In the genomic region with DNA sequence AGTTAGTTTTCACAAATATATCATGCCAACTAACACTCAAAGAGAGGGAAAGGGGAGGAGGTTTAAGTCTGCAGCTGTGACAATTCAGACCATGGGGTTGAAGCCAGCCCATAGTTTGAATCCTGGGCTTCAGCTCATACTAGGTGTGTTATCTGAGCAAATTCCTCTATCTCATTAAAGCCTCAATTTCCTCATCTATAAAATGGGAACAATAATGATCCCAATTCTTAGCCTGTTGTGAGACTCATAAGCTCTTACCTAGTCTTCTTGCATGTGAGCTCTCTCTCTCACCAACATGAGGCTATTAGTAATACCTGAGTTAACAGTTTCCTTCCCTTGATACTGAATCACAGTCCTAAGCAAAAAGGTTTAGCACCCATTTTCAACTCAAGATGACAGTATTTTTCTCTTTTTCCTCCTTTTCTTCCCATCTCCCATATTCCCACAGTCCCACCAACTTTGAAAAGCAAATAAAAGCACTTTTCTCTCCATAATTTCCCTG, we compare ENCODE assay signal across 25 cellular contexts. TPM values are rescaled to one million over a fixed set of nuclear protein-coding genes. Genes with fewer than 3 reads are reported as not detected.
DNase-seq lines count a peak whose midpoint lies in the region; ATAC-seq, FAIRE-seq and TF ChIP-seq lines count a peak whose summit lies in the region.
"Had no signal": no experiment of that assay in that cellular context is flagged by ENCODE, and none has a peak within 500 bp of the region (broad histone marks: within the 10 kb centered on the region; RNA-seq: fewer than 3 reads in every experiment).

No MANE protein-coding gene starts in this region.

- H3K27ac ChIP-seq in K562 (ENCODE audit: extremely low read depth, low read depth, low read length) (no peak overlapping the region), pancreas (no peak overlapping the region), kidney (ENCODE audit: low read depth in 2 of 2, low read length in 2 of 2) (no peak overlapping the region)
- H3K27ac ChIP-seq: A549, HL-60 had no signal

- TF ChIP-seq RAD21 in K562 (CRISPR knock-in tag; conservative IDR thresholded peaks at IDR 0.05 in 1 of 2, IDR thresholded peaks at IDR 0.05 in 1 of 2) = no peak

- FAIRE-seq in K562 (lab: Jason Lieb, UNC) = no peak
- FAIRE-seq in pancreas (lab: Jason Lieb, UNC) = no peak
- FAIRE-seq in kidney (lab: Jason Lieb, UNC) = no peak
- FAIRE-seq: A549 had no signal

- no peaks in the 10 kb centered on the region for H3K9me3 Mint-ChIP-seq in activated T-cell treated with anti-CD3 and anti-CD28 coated beads, Interleukin-2, amount 50 U/mL, for 72 hours
- H3K9me3 Mint-ChIP-seq in progenitor cell of endocrine pancreas (ENCODE audit: low read depth) = no peaks in the 10 kb centered on the region
- H3K9me3 Mint-ChIP-seq: CD14-positive monocyte, GM23338 had no signal

- H3K27me3 ChIP-seq in K562 (ENCODE audit: control insufficient read depth in 2 of 2, insufficient read depth in 2 of 2, low read length in 2 of 2) (no peaks in the 10 kb centered on the region), pancreas (no peaks in the 10 kb centered on the region)

- TF ChIP-seq EP300 in K562 (IDR thresholded peaks at IDR 0.05; ENCODE audit: low read length) = no peak

- H3K36me3 ChIP-seq in K562 (ENCODE audit: control insufficient read depth, insufficient read depth, low read length) (peaks cover 22% of the 10 kb centered on the region), pancreas (no peaks in the 10 kb centered on the region), kidney (ENCODE audit: control insufficient read depth in 1 of 2, insufficient read depth in 2 of 2, low read length in 2 of 2) (peaks cover 6 to 9% of the 10 kb centered on the region in 2 donors)

- TF ChIP-seq CTCF in K562 (IDR thresholded peaks at IDR 0.05 in 2 of 3, conservative IDR thresholded peaks at IDR 0.05 in 1 of 3; ENCODE audit: insufficient read depth in 2 of 3, low read depth in 1 of 3, low read length in 3 of 3) (no peak), progenitor cell of endocrine pancreas (IDR thresholded peaks at IDR 0.05; ENCODE audit: unreplicated experiment) (no peak), pancreas (IDR thresholded peaks at IDR 0.05) (no peak), kidney (IDR thresholded peaks at IDR 0.05; ENCODE audit: borderline replicate concordance, extremely low read depth, insufficient read depth) (no peak)

- no peak overlapping the region for H3K4me2 ChIP-seq in K562 (ENCODE audit: insufficient read depth, low read length)
- H3K4me2 ChIP-seq: A549, GM23338, SK-N-SH had no signal

- in situ Hi-C loops in K562 (cut with MboI) = no loop called here

- peak overlapping the region; percentile 4 for H3K27ac Mint-ChIP-seq in activated T-cell treated with anti-CD3 and anti-CD28 coated beads, Interleukin-2, amount 50 U/mL, for 72 hours
- peak overlapping the region; percentile 0 for H3K27ac Mint-ChIP-seq in progenitor cell of endocrine pancreas
- H3K27ac Mint-ChIP-seq: B cell had no signal

- BruUV-seq in K562 (replicated peaks; lab: Mats Ljungman, UMichigan) = no TSS peak

- peak in 1 of 2 donors; percentile 39 for ATAC-seq in activated T-cell treated with anti-CD3 and anti-CD28 coated beads, Interleukin-2, amount 50 U/mL, for 72 hours (replicated peaks in 1 of 2)
- ATAC-seq in K562 = no peak
- no peak for ATAC-seq in pancreas
- ATAC-seq: A549, GM23338 had no signal

- intact Hi-C loops in K562 (cut with micrococcal nuclease) (no loop called here), pancreas (cut with DNase I) (no loop called here), kidney (cut with DNase I) (no loop called here)

- no peaks in the 10 kb centered on the region for H3K27me3 Mint-ChIP-seq in activated T-cell treated with anti-CD3 and anti-CD28 coated beads, Interleukin-2, amount 50 U/mL, for 72 hours (ENCODE audit: low read depth)
- H3K27me3 Mint-ChIP-seq in progenitor cell of endocrine pancreas = no peaks in the 10 kb centered on the region
- H3K27me3 Mint-ChIP-seq: B cell had no signal

- H3K36me3 Mint-ChIP-seq in activated T-cell treated with anti-CD3 and anti-CD28 coated beads, Interleukin-2, amount 50 U/mL, for 72 hours (ENCODE audit: insufficient read depth in 2 of 2) = peaks cover 9 to 13% of the 10 kb centered on the region in 2 donors
- H3K36me3 Mint-ChIP-seq in progenitor cell of endocrine pancreas (ENCODE audit: insufficient read depth) = peaks cover 11% of the 10 kb centered on the region

- no peak for DNase-seq in activated T-cell treated with anti-CD3 and anti-CD28 coated beads, Interleukin-2, amount 50 U/mL, for 72 hours
- no peak for DNase-seq in activated T-cell treated with anti-CD3 and anti-CD28 coated beads, Interleukin-2, amount 50 U/mL, for 1 hour
- DNase-seq in ELR (ENCODE audit: low read depth) (peak; percentile 26), K562 (ENCODE audit: extremely low read depth in 1 of 4, low spot score in 3 of 4) (no peak), progenitor cell of endocrine pancreas (ENCODE audit: low spot score, unreplicated experiment) (no peak), pancreas (no peak), kidney (no peak)
- DNase-seq: COR-L47; DMS79; HCEC 1CT; KG1; NCI-H1092 treated with DMSO at 0.1 percent for 48 hours; NCI-H146; NCI-H2029; NCI-H226; NCI-H510A treated with DMSO at 0.1 percent for 48 hours; NCI-H748 treated with DMSO at 0.1 percent for 48 hours; NK-92 treated with Interleukin-12 subunit alpha and Interleukin-12 subunit beta, amount 100 ng/mL, for 24 hours; SIG-M5; SK-N-SH had no signal

- H3K4me3 ChIP-seq in K562 = no peak overlapping the region
- H3K4me3 ChIP-seq in pancreas = no peak overlapping the region
- H3K4me3 ChIP-seq in kidney (ENCODE audit: low read length in 2 of 2) = no peak overlapping the region
- H3K4me3 ChIP-seq: A549, GM23338 had no signal

- H2AFZ ChIP-seq in K562 (ENCODE audit: low read depth, low read length) = no peak overlapping the region
- H2AFZ ChIP-seq: GM23338 had no signal

- peaks cover 19% of the 10 kb centered on the region; the same call in 1 of the 3 replicates for H3K79me2 ChIP-seq in K562 (ENCODE audit: control insufficient read depth, insufficient read depth, low read length)

- H3K4me1 Mint-ChIP-seq in activated T-cell treated with anti-CD3 and anti-CD28 coated beads, Interleukin-2, amount 50 U/mL, for 72 hours (ENCODE audit: low read depth) = peaks cover 62% of the 10 kb centered on the region
- peaks cover 7% of the 10 kb centered on the region for H3K4me1 Mint-ChIP-seq in progenitor cell of endocrine pancreas (ENCODE audit: low read depth)
- H3K4me1 Mint-ChIP-seq: CD14-positive monocyte, GM23338 had no signal

- H3K4me1 ChIP-seq in K562 (replicated peaks in 1 of 2; ENCODE audit: control insufficient read depth in 2 of 2, insufficient read depth in 2 of 2, low read length in 2 of 2) = no peaks in the 10 kb centered on the region
- H3K4me1 ChIP-seq in pancreas = no peaks in the 10 kb centered on the region
- no peaks in the 10 kb centered on the region for H3K4me1 ChIP-seq in kidney (ENCODE audit: control insufficient read depth in 1 of 2, insufficient read depth in 1 of 2, low read depth in 1 of 2, low read length in 2 of 2)
- H3K4me1 ChIP-seq: A549 had no signal

- no peaks in the 10 kb centered on the region; the same call in none of the 2 replicates for H4K20me1 ChIP-seq in K562 (replicated peaks; ENCODE audit: control insufficient read depth, insufficient read depth, low read length)

- POLR2A ChIA-PET in K562 (lab: Yijun Ruan, JAX) = interaction anchor here (1.0 kb wide), 1 partner anchor 41 kb away, joined by 4 read pairs; no protein-coding TSS in a partner anchor

- H3K4me3 Mint-ChIP-seq in activated T-cell treated with anti-CD3 and anti-CD28 coated beads, Interleukin-2, amount 50 U/mL, for 72 hours = no peak overlapping the region
- no peak overlapping the region for H3K4me3 Mint-ChIP-seq in progenitor cell of endocrine pancreas (ENCODE audit: low read depth)
- H3K4me3 Mint-ChIP-seq: B cell, CD14-positive monocyte, GM23338 had no signal

- no peak for TF ChIP-seq POLR2A in K562 (conservative IDR thresholded peaks at IDR 0.05)

- H3K9me1 ChIP-seq in K562 (ENCODE audit: control insufficient read depth, insufficient read depth, low read length) = no peaks in the 10 kb centered on the region

- H3K9ac ChIP-seq in K562 (ENCODE audit: insufficient read depth in 1 of 2, low read depth in 2 of 2, low read length in 2 of 2) = no peak overlapping the region
- H3K9ac ChIP-seq in kidney (ENCODE audit: low read length in 2 of 2) = no peak overlapping the region
- H3K9ac ChIP-seq: SK-N-SH had no signal

- CTCF ChIA-PET in K562 (lab: Yijun Ruan, JAX; ENCODE audit: low intra/inter-chr PET ratio) = no interaction called here

- no peaks in the 10 kb centered on the region for H3K9me3 ChIP-seq in K562 (replicated peaks; ENCODE audit: control insufficient read depth, insufficient read depth, low read depth, low read length)
- H3K9me3 ChIP-seq in pancreas = no peaks in the 10 kb centered on the region
- H3K9me3 ChIP-seq in kidney (ENCODE audit: control insufficient read depth in 1 of 2, low read length in 2 of 2) = no peaks in the 10 kb centered on the region
- H3K9me3 ChIP-seq: A549, SK-N-SH had no signal

TF ChIP-seq in K562, 482 proteins besides CTCF, POLR2A, EP300 and RAD21 (continues in another document):
- TF ChIP-seq ADNP (tag; IDR thresholded peaks at IDR 0.05) = peak; percentile 70; the same call in 1 of the 2 replicates
- no peak for TF ChIP-seq GABPB2 (CRISPR knock-in tag; conservative IDR thresholded peaks at IDR 0.05)

RNA-seq across cellular contexts. Expression of a gene that starts 49.8 kb away (rescaled TPM):
- 100 to 1,000 TPM; 105 to 120 TPM for total RNA-seq in activated T-cell treated with anti-CD3 and anti-CD28 coated beads, Interleukin-2, amount 50 U/mL, for 72 hours
- 63.6 and 73.8 TPM in 2 replicates for total RNA-seq in K562 (2011; cell fraction: chromatin; rRNA removed; ENCODE audit: low replicate concordance)
- total RNA-seq in K562 (2011; cell fraction: nucleolus; rRNA removed) = 37.4 and 47.0 TPM in 2 replicates
- total RNA-seq in K562 (2011; cell fraction: nucleoplasm; rRNA removed) = 50.4 and 63.1 TPM in 2 replicates
- total RNA-seq in K562 (2014; rRNA removed) = 38.9 and 44.2 TPM in 2 replicates
- total RNA-seq in K562 (2014; rRNA removed; fragmentation: Illumina TruSeq; extraction: Trizol) = 34.1 and 34.5 TPM in 2 replicates
- total RNA-seq in K562 (2015; rRNA removed; fragmentation: Illumina TruSeq; extraction: Trizol) = 32.2 and 36.5 TPM in 2 replicates
- 64.2 and 67.5 TPM in 2 replicates for total RNA-seq in K562 (2021)
- 44.1 and 48.8 TPM in 2 replicates for polyA plus RNA-seq in K562 (2011; rRNA removed)
- 31.6 and 43.3 TPM in 2 replicates for polyA plus RNA-seq in K562 (2011; cell fraction: cytosol; rRNA removed)
- 40.4 and 53.9 TPM in 2 replicates for polyA plus RNA-seq in K562 (2011; cell fraction: nucleus; rRNA removed)
- 43.7 and 44.4 TPM in 2 replicates for polyA plus RNA-seq in K562 (2012)
- polyA plus RNA-seq in K562 (2014; fragmentation: Illumina TruSeq; extraction: Trizol) = 36.6 and 42.6 TPM in 2 replicates
- polyA plus RNA-seq in K562 (2014; fragmentation: Nextera tagmentation; extraction: Ambion mirVana) = 10 to 100 TPM; 24.8 to 51.1 TPM
- 33.2 and 37.9 TPM in 2 replicates for polyA plus RNA-seq in K562 (2014; rRNA removed)
- polyA minus RNA-seq in K562 (2011; rRNA and poly(A)+ RNA removed) = 87.8 and 95.8 TPM in 2 replicates
- polyA minus RNA-seq in K562 (2011; cell fraction: cytosol; rRNA and poly(A)+ RNA removed) = 34.4 and 44.3 TPM in 2 replicates
- polyA minus RNA-seq in K562 (2011; cell fraction: nucleus; rRNA and poly(A)+ RNA removed) = 27.1 and 34.5 TPM in 2 replicates
- 86.2 and 89.0 TPM in 2 replicates for total RNA-seq in progenitor cell of endocrine pancreas
- 10 to 100 TPM; 32.9 to 62.1 (median 37.2) TPM for total RNA-seq in pancreas
- 10 to 100 TPM; 22.4 to 24.1 TPM for polyA plus RNA-seq in pancreas
- total RNA-seq in kidney = 97.7 TPM
- 37.9 TPM for polyA plus RNA-seq in kidney (ENCODE audit: insufficient read depth, low read depth, low replicate concordance)
